1 cellular context compared by ENCODE assay signal in the genomic region with DNA sequence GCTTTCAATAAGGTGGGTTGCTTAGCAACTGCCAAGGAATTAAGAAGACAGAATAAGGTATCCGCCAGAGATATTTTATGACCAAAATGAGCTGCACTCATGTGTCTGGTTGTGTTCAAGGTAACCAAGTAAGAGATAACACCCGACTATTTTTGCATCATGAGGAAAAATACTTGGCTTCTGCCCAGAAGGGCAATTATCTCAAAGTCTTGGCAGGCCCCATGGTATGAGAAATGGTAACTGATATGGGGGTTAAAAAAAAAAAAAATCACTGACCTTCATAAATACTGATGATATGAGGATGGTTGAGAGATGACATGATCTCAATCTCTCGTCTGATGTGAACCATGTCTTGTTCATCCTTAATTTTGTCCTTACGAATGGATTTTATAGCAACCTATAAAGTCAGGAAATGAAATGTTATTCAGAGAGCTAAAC.
TF ChIP-seq lines count a peak whose summit lies in the region.

No MANE protein-coding gene starts in this region.

TF ChIP-seq in H1, 55 proteins besides CTCF, POLR2A, EP300 and RAD21:
- TF ChIP-seq CHD2 (IDR thresholded peaks at IDR 0.05; ENCODE audit: low read length) (no peak), RFX5 (IDR thresholded peaks at IDR 0.05; ENCODE audit: borderline replicate concordance, low read depth, low read length) (no peak), FOSL1 (IDR thresholded peaks at IDR 0.05; ENCODE audit: insufficient read depth, low read depth, low read length) (no peak), CBX5 (IDR thresholded peaks at IDR 0.05; ENCODE audit: low read depth, low read length) (no peak), ASH2L (IDR thresholded peaks at IDR 0.05; ENCODE audit: low read length) (no peak), POU5F1 (IDR thresholded peaks at IDR 0.05; ENCODE audit: low read depth, low read length) (no peak), KDM1A (IDR thresholded peaks at IDR 0.05; ENCODE audit: borderline replicate concordance, low read length) (no peak), SIX5 (IDR thresholded peaks at IDR 0.05; ENCODE audit: low read depth, low read length) (no peak)
